Comparison of ENCODE assay signal across 16 cellular contexts in genomic region chr20:59931511-59932312, GRCh38. TPM values are rescaled to one million over a fixed set of nuclear protein-coding genes. Genes with fewer than 3 reads are reported as not detected.
DNase-seq lines count a peak whose midpoint lies in the region; ATAC-seq lines count a peak whose summit lies in the region.
"Had no signal": no experiment of that assay in that cellular context is flagged by ENCODE, and none has a peak within 500 bp of the region (broad histone marks: within the 10 kb centered on the region; RNA-seq: fewer than 3 reads in every experiment).

No MANE protein-coding gene starts in this region.

- no peaks in the 10 kb centered on the region for H3K9me3 Mint-ChIP-seq in stimulated activated naive CD8-positive, alpha-beta T cell treated with anti-CD3 and anti-CD28 coated beads, Interleukin-15, Interleukin-2, amounts not matched to agents 100 ng/mL and 50 ng/mL, for 24 hours
- no peaks in the 10 kb centered on the region for H3K9me3 Mint-ChIP-seq in activated CD4-positive, alpha-beta memory T cell treated with anti-CD3 and anti-CD28 coated beads, Interleukin-2, amount 10 ng/mL, durations not matched to agents 7 days and 5 days
- H3K9me3 Mint-ChIP-seq in immature natural killer cell: no peaks in the 10 kb centered on the region

- CTCF ChIA-PET in activated CD4-positive, alpha-beta memory T cell treated with anti-CD3 and anti-CD28 coated beads, Interleukin-2, amount 10 ng/mL, durations not matched to agents 7 days and 5 days (lab: Charles Lee): interaction anchor here (0.8 to 1.5 kb wide), 4 partner anchors 9 to 24 kb away, joined by 3 to 11 read pairs (median 3); partner anchors contain the start of genes FAM217B and PPP1R3D

- POLR2A ChIA-PET in activated CD4-positive, alpha-beta memory T cell treated with anti-CD3 and anti-CD28 coated beads, Interleukin-2, amount 10 ng/mL, durations not matched to agents 7 days and 5 days (lab: Charles Lee): interaction anchor here (1.1 kb wide), 1 partner anchor 9 kb away, joined by 7 read pairs; the partner anchor contains the start of genes FAM217B and PPP1R3D

- H3K4me3 Mint-ChIP-seq in stimulated activated naive CD8-positive, alpha-beta T cell treated with anti-CD3 and anti-CD28 coated beads, Interleukin-15, Interleukin-2, amounts not matched to agents 100 ng/mL and 50 ng/mL, for 24 hours: peak overlapping the region; percentile 69
- H3K4me3 Mint-ChIP-seq in activated CD4-positive, alpha-beta memory T cell treated with anti-CD3 and anti-CD28 coated beads, Interleukin-2, amount 10 ng/mL, durations not matched to agents 7 days and 5 days: peak overlapping the region; percentile 34
- H3K4me3 Mint-ChIP-seq in immature natural killer cell: peak overlapping the region; percentile 34 to 78 (median 71)
- H3K4me3 Mint-ChIP-seq: GM23338 had no signal

- no peak for ATAC-seq in stimulated activated naive CD8-positive, alpha-beta T cell treated with anti-CD3 and anti-CD28 coated beads, Interleukin-15, Interleukin-2, amounts not matched to agents 100 U/mL and 50 U/mL, for 24 hours
- ATAC-seq: GM23338, left colon had no signal

- no peak for DNase-seq in stimulated activated naive CD8-positive, alpha-beta T cell treated with anti-CD3 and anti-CD28 coated beads, Interleukin-15, Interleukin-2, amounts not matched to agents 100 U/mL and 50 U/mL, for 24 hours
- DNase-seq in activated CD4-positive, alpha-beta memory T cell treated with anti-CD3 and anti-CD28 coated beads, Interleukin-2, amount 10 ng/mL, durations not matched to agents 7 days and 5 days: no peak
- no peak for DNase-seq in immature natural killer cell
- no peak for DNase-seq in stimulated activated naive CD4-positive, alpha-beta T cell treated with Interleukin-2 at 50 U/mL for 16 hours (lab: John Stamatoyannopoulos, UW)
- DNase-seq in stimulated activated CD4-positive, alpha-beta T cell treated with anti-CD3 and anti-CD28 coated beads, Interleukin-4, amount 100 ng/mL, for 4 hours: no peak
- no peak for DNase-seq in kidney glomerular epithelial cell (lab: John Stamatoyannopoulos, UW)
- DNase-seq in NCI-H2227 treated with DMSO at 0.1 percent for 48 hours (lab: John Stamatoyannopoulos, UW): no peak
- DNase-seq: DMS153; hippocampal formation; left colon; NCI-H2081; NCI-H526 treated with DMSO at 0.1 percent for 48 hours; stimulated activated CD8-positive, alpha-beta memory T cell treated with anti-CD3 and anti-CD28 coated beads, Interleukin-4, amount 100 ng/mL, for 48 hours; uterus had no signal

- peaks cover 4% of the 10 kb centered on the region for H3K36me3 Mint-ChIP-seq in stimulated activated naive CD8-positive, alpha-beta T cell treated with anti-CD3 and anti-CD28 coated beads, Interleukin-15, Interleukin-2, amounts not matched to agents 100 ng/mL and 50 ng/mL, for 24 hours (ENCODE audit: low read depth)
- no peaks in the 10 kb centered on the region for H3K36me3 Mint-ChIP-seq in activated CD4-positive, alpha-beta memory T cell treated with anti-CD3 and anti-CD28 coated beads, Interleukin-2, amount 10 ng/mL, durations not matched to agents 7 days and 5 days (ENCODE audit: low read depth)
- H3K36me3 Mint-ChIP-seq in immature natural killer cell: no peaks in the 10 kb centered on the region

- peaks cover 14% of the 10 kb centered on the region for H3K4me1 Mint-ChIP-seq in stimulated activated naive CD8-positive, alpha-beta T cell treated with anti-CD3 and anti-CD28 coated beads, Interleukin-15, Interleukin-2, amounts not matched to agents 100 ng/mL and 50 ng/mL, for 24 hours (ENCODE audit: low read depth)
- peaks cover 10% of the 10 kb centered on the region for H3K4me1 Mint-ChIP-seq in activated CD4-positive, alpha-beta memory T cell treated with anti-CD3 and anti-CD28 coated beads, Interleukin-2, amount 10 ng/mL, durations not matched to agents 7 days and 5 days
- H3K4me1 Mint-ChIP-seq in immature natural killer cell: peaks cover 8 to 33% of the 10 kb centered on the region in 2 donors

- peak overlapping the region; percentile 84 for H3K27ac Mint-ChIP-seq in stimulated activated naive CD8-positive, alpha-beta T cell treated with anti-CD3 and anti-CD28 coated beads, Interleukin-15, Interleukin-2, amounts not matched to agents 100 ng/mL and 50 ng/mL, for 24 hours
- H3K27ac Mint-ChIP-seq in activated CD4-positive, alpha-beta memory T cell treated with anti-CD3 and anti-CD28 coated beads, Interleukin-2, amount 10 ng/mL, durations not matched to agents 7 days and 5 days: no peak overlapping the region
- no peak overlapping the region for H3K27ac Mint-ChIP-seq in immature natural killer cell
- H3K27ac Mint-ChIP-seq: GM23338 had no signal

- H3K27me3 Mint-ChIP-seq in stimulated activated naive CD8-positive, alpha-beta T cell treated with anti-CD3 and anti-CD28 coated beads, Interleukin-15, Interleukin-2, amounts not matched to agents 100 ng/mL and 50 ng/mL, for 24 hours: peaks cover 5% of the 10 kb centered on the region
- peaks cover 2% of the 10 kb centered on the region for H3K27me3 Mint-ChIP-seq in activated CD4-positive, alpha-beta memory T cell treated with anti-CD3 and anti-CD28 coated beads, Interleukin-2, amount 10 ng/mL, durations not matched to agents 7 days and 5 days
- H3K27me3 Mint-ChIP-seq in immature natural killer cell (ENCODE audit: low read depth in 3 of 3): peaks cover 0 to 10% (median 2%) of the 10 kb centered on the region in 3 donors

RNA-seq across cellular contexts. Expression of gene SYCP2, which starts 1.7 kb away (rescaled TPM):
- total RNA-seq in activated CD4-positive, alpha-beta memory T cell treated with anti-CD3 and anti-CD28 coated beads, Interleukin-2, amount 10 ng/mL, durations not matched to agents 7 days and 5 days: 1 to 10 TPM; 5.4 to 7.9 TPM
- polyA plus RNA-seq in immature natural killer cell: 1 to 10 TPM; 1.3 to 2.3 (median 1.4) TPM

RNA-seq across cellular contexts. Expression of gene PPP1R3D, which starts 8.4 kb away (rescaled TPM):
- 10 to 100 TPM in 1 of 2 experiments, 1 to 10 TPM in 1; 9.7 to 10.3 TPM for total RNA-seq in activated CD4-positive, alpha-beta memory T cell treated with anti-CD3 and anti-CD28 coated beads, Interleukin-2, amount 10 ng/mL, durations not matched to agents 7 days and 5 days
- polyA plus RNA-seq in immature natural killer cell: 1 to 10 TPM in 2 of 3 donors, under 1 TPM in 1; 0.92 to 2.8 (median 2.0) TPM

RNA-seq across cellular contexts. Expression of gene FAM217B, which starts 8.5 kb away (rescaled TPM):
- 10 to 100 TPM; 26.5 to 27.4 TPM for total RNA-seq in activated CD4-positive, alpha-beta memory T cell treated with anti-CD3 and anti-CD28 coated beads, Interleukin-2, amount 10 ng/mL, durations not matched to agents 7 days and 5 days
- polyA plus RNA-seq in immature natural killer cell: 10 to 100 TPM in 2 of 3 donors, 1 to 10 TPM in 1; 8.4 to 26.8 (median 25.6) TPM

RNA-seq across cellular contexts. Expression of gene CDH26, which starts 26.5 kb away (rescaled TPM):
- total RNA-seq in activated CD4-positive, alpha-beta memory T cell treated with anti-CD3 and anti-CD28 coated beads, Interleukin-2, amount 10 ng/mL, durations not matched to agents 7 days and 5 days: under 1 TPM; 0.53 to 0.86 TPM
- not detected for polyA plus RNA-seq in immature natural killer cell
